In genomic region chr17:50835563-50836231, GRCh38 we compare ENCODE assay signal across 10 cellular contexts. TPM values are rescaled to one million over a fixed set of nuclear protein-coding genes. Genes with fewer than 3 reads are reported as not detected.
DNase-seq lines count a peak whose midpoint lies in the region; ATAC-seq and TF ChIP-seq lines count a peak whose summit lies in the region.
"Had no signal": no experiment of that assay in that cellular context is flagged by ENCODE, and none has a peak within 500 bp of the region (broad histone marks: within the 10 kb centered on the region; RNA-seq: fewer than 3 reads in every experiment).

Gene WFIKKN2, plus strand, starts transcription at chr17:50835586. Its CDS starts 352 bp downstream, at chr17:50835938.

- H3K36me3 ChIP-seq in mucosa of descending colon (ENCODE audit: low read depth) (no peaks in the 10 kb centered on the region), thyroid gland (no peaks in the 10 kb centered on the region)
- H3K36me3 ChIP-seq: SJSA1 had no signal

- peak within 1 kb of the TSS in 1 of 3 donors; percentile 27 for H3K27ac ChIP-seq in thyroid gland
- H3K27ac ChIP-seq: SJSA1 had no signal

- no peaks in the 10 kb centered on the region for H3K9me3 ChIP-seq in mucosa of descending colon
- no peaks in the 10 kb centered on the region for H3K9me3 ChIP-seq in thyroid gland
- H3K9me3 ChIP-seq: SJSA1 had no signal

- no peaks in the 10 kb centered on the region for H3K27me3 Mint-ChIP-seq in chondrocyte (ENCODE audit: low read depth)

- no peaks in the 10 kb centered on the region for H3K36me3 Mint-ChIP-seq in chondrocyte (ENCODE audit: low read depth)
- H3K36me3 Mint-ChIP-seq: activated CD4-positive, alpha-beta memory T cell treated with anti-CD3 and anti-CD28 coated beads for 36 hours had no signal

- no peak for TF ChIP-seq CTCF in chondrocyte (IDR thresholded peaks at IDR 0.05)
- TF ChIP-seq CTCF in mucosa of descending colon (IDR thresholded peaks at IDR 0.05) = no peak
- no peak for TF ChIP-seq CTCF in thyroid gland (IDR thresholded peaks at IDR 0.05)

- peaks cover 7% of the 10 kb centered on the region for H3K4me1 ChIP-seq in mucosa of descending colon (ENCODE audit: low read depth)
- H3K4me1 ChIP-seq in thyroid gland = peaks cover 5 to 16% of the 10 kb centered on the region in 2 donors
- H3K4me1 ChIP-seq: SJSA1 had no signal

- no peaks in the 10 kb centered on the region for H3K9me3 Mint-ChIP-seq in chondrocyte (ENCODE audit: low read depth)
- H3K9me3 Mint-ChIP-seq: activated CD4-positive, alpha-beta memory T cell treated with anti-CD3 and anti-CD28 coated beads for 36 hours had no signal

- WGBS in thyroid gland, 2 donors = 69 to 70% methylated on average over 32 to 33 of the region's 33 CpGs

- peaks cover 24% of the 10 kb centered on the region for H3K4me1 Mint-ChIP-seq in chondrocyte (ENCODE audit: low read depth)

- H3K4me3 Mint-ChIP-seq in chondrocyte (ENCODE audit: unreplicated experiment) = peak within 1 kb of the TSS; percentile 65
- H3K4me3 Mint-ChIP-seq: activated CD4-positive, alpha-beta memory T cell treated with anti-CD3 and anti-CD28 coated beads for 36 hours had no signal

- H3K4me3 ChIP-seq in mucosa of descending colon = no peak within 1 kb of the TSS
- H3K4me3 ChIP-seq in thyroid gland (replicated peaks in 1 of 3) = peak within 1 kb of the TSS in 1 of 3 donors; percentile 24
- H3K4me3 ChIP-seq: SJSA1 had no signal

- no peak for TF ChIP-seq POLR2A in thyroid gland (IDR thresholded peaks at IDR 0.05)

- peak within 1 kb of the TSS; percentile 41 for H3K27ac Mint-ChIP-seq in chondrocyte (ENCODE audit: unreplicated experiment)
- H3K27ac Mint-ChIP-seq: activated CD4-positive, alpha-beta memory T cell treated with anti-CD3 and anti-CD28 coated beads for 36 hours had no signal

- DNase-seq in NCI-H82 (lab: John Stamatoyannopoulos, UW) (peak; percentile 63), NCI-H82 treated with DMSO at 0.1 percent for 48 hours (lab: John Stamatoyannopoulos, UW; ENCODE audit: unreplicated experiment) (no peak), chondrocyte (ENCODE audit: low spot score) (peak; percentile 91), mucosa of descending colon (no peak), thyroid gland (peak; percentile 21 to 31), NCI-H510A treated with DMSO at 0.1 percent for 48 hours (lab: John Stamatoyannopoulos, UW) (no peak)
- DNase-seq: activated CD4-positive, alpha-beta memory T cell treated with anti-CD3 and anti-CD28 coated beads for 36 hours had no signal

- ATAC-seq in mucosa of descending colon (peak; percentile 61), GM19455 (IDR thresholded peaks at IDR 0.05; ENCODE audit: unreplicated experiment) (no peak), HG03097 (IDR thresholded peaks at IDR 0.05; ENCODE audit: low FRiP score, unreplicated experiment) (no peak)

- no peaks in the 10 kb centered on the region for H3K27me3 ChIP-seq in thyroid gland
- H3K27me3 ChIP-seq: SJSA1 had no signal

- intact Hi-C loops in mucosa of descending colon (cut with DNase I, micrococcal nuclease) (no loop called here), thyroid gland (cut with DNase I) (no loop called here)

RNA-seq across cellular contexts. Expression of gene WFIKKN2, which starts in this region (rescaled TPM):
- total RNA-seq in chondrocyte (0.12 to 0.15 TPM in 2 of 3 replicates, not detected in the other), mucosa of descending colon (under 1 TPM; 0.07 to 0.76 (median 0.17) TPM), thyroid gland (under 1 TPM in 1 of 4 donors, not detected in 3; 0.11 TPM)
- total RNA-seq: activated CD4-positive, alpha-beta memory T cell treated with anti-CD3 and anti-CD28 coated beads for 36 hours; SJSA1 had no signal

Comparison
In these comparisons a context has a peak if more than half of its experiments do, and no peak if none do; other contexts are left out.
1. Peak in DNase-seq in chondrocyte; RNA of the gene not detected or under 1 TPM.
2. Peak in ATAC-seq in mucosa of descending colon; RNA of the gene not detected or under 1 TPM.
3. Peak in DNase-seq in thyroid gland; RNA of the gene not detected or under 1 TPM.